In genomic region chr6:56902551-56903464, GRCh38 we compare ENCODE assay signal across 8 cellular contexts. TPM values are rescaled to one million over a fixed set of nuclear protein-coding genes. Genes with fewer than 3 reads are reported as not detected.
A peak's percentile ranks its signal among the peaks of the same experiment; 100 is the strongest.
DNase-seq lines count a peak whose midpoint lies in the region; ATAC-seq, FAIRE-seq and TF ChIP-seq lines count a peak whose summit lies in the region.

No MANE protein-coding gene starts in this region.

- POLR2A ChIA-PET in HCT116 (lab: Charles Lee): interaction anchor here (0.6 to 1.1 kb wide), 2 partner anchors 52 to 196 kb away, joined by 3 to 5 read pairs; partner anchors contain the start of gene BEND6

- H3K36me3 Mint-ChIP-seq in Calu3 (ENCODE audit: insufficient read depth, unreplicated experiment) (no peaks in the 10 kb centered on the region), naive B cell (no peaks in the 10 kb centered on the region)

- H3K27me3 Mint-ChIP-seq in Calu3 (ENCODE audit: unreplicated experiment) (no peaks in the 10 kb centered on the region), naive B cell (peaks cover 11 to 20% (median 12%) of the 10 kb centered on the region in 3 donors)

- ATAC-seq in HCT116 (peak; percentile 26; the same call in 1 of the 2 replicates), naive B cell (ENCODE audit: low read depth in 2 of 2) (peak in 1 of 2 donors; percentile 39), HG03378 (IDR thresholded peaks at IDR 0.05; ENCODE audit: unreplicated experiment) (no peak), GM18520 (IDR thresholded peaks at IDR 0.05; ENCODE audit: unreplicated experiment) (no peak), HG02610 (IDR thresholded peaks at IDR 0.05; ENCODE audit: unreplicated experiment) (no peak)

- peaks cover 42% of the 10 kb centered on the region for H3K79me2 ChIP-seq in HCT116 (ENCODE audit: insufficient read depth, low read length)

- peaks cover 24 to 46% of the 10 kb centered on the region in 2 experiments for H3K4me1 ChIP-seq in HCT116 (ENCODE audit: control insufficient read depth in 1 of 2, insufficient read depth in 2 of 2, low read length in 2 of 2)

- H3K4me2 ChIP-seq in HCT116 (ENCODE audit: low read length): no peak overlapping the region

- peak; percentile 74 for FAIRE-seq in RCC 7860 (lab: Jason Lieb, UNC)

- H3K9me3 ChIP-seq in HCT116 (ENCODE audit: control insufficient read depth in 1 of 2, insufficient read depth in 1 of 2, low read depth in 1 of 2, low read length in 2 of 2): no peaks in the 10 kb centered on the region

- peak; percentile 72 for TF ChIP-seq RAD21 in HCT116 (IDR thresholded peaks at IDR 0.05; ENCODE audit: low read depth)

- intact Hi-C loops in Calu3 (cut with micrococcal nuclease; ENCODE audit: unreplicated experiment): loop anchor here (5.0 kb wide), 1 partner anchor 54 kb away; the partner anchor contains the start of gene BEND6
- intact Hi-C loops in HCT116 (cut with micrococcal nuclease): loop anchor here (1.0 to 10.0 kb wide), 3 partner anchors 53 to 422 kb away; partner anchors contain the start of gene ZNF451

- H3K9ac ChIP-seq in HCT116 (ENCODE audit: low read length): no peak overlapping the region

- RAD21 ChIA-PET in HCT116 (lab: Charles Lee; ENCODE audit: low non-redundant PET in 1 of 2, low total read pairs in 2 of 2, uncharacterized antibody in 2 of 2, unreplicated experiment in 2 of 2): interaction anchor here (0.5 to 2.7 kb wide), 4 partner anchors 52 to 414 kb away, joined by 3 to 13 read pairs (median 4); partner anchors contain the start of gene BEND6 (in 2 of the 2)

- TF ChIP-seq POLR2A in HCT116 (IDR thresholded peaks at IDR 0.05; ENCODE audit: borderline replicate concordance, extremely low read depth, insufficient read depth, insufficient read length): no peak

- H3K4me1 Mint-ChIP-seq in Calu3 (ENCODE audit: low read depth, unreplicated experiment): peaks cover 27% of the 10 kb centered on the region
- H3K4me1 Mint-ChIP-seq in naive B cell: peaks cover 0 to 4% (median 0%) of the 10 kb centered on the region in 3 donors

- H3K27me3 ChIP-seq in HCT116 (ENCODE audit: insufficient read depth, low read length): no peaks in the 10 kb centered on the region

- no peaks in the 10 kb centered on the region for H4K20me1 ChIP-seq in HCT116 (ENCODE audit: insufficient read depth)

- H3K27ac Mint-ChIP-seq in Calu3 (ENCODE audit: unreplicated experiment) (no peak overlapping the region), naive B cell (no peak overlapping the region)

- no peak overlapping the region for H3K4me3 ChIP-seq in HCT116 (replicated peaks in 1 of 2; ENCODE audit: low read depth in 1 of 2, low read length in 2 of 2)

- TF ChIP-seq CTCF in Calu3 (IDR thresholded peaks at IDR 0.05; ENCODE audit: unreplicated experiment) (peak; percentile 51), HCT116 (IDR thresholded peaks at IDR 0.05 in 2 of 3, conservative IDR thresholded peaks at IDR 0.05 in 1 of 3; ENCODE audit: borderline replicate concordance in 1 of 3, insufficient read depth in 1 of 3, low read depth in 2 of 3, low read length in 2 of 3) (peak; percentile 59 to 82 (median 66); a peak in 5 of 6 replicates)

- H3K4me3 Mint-ChIP-seq in Calu3 (ENCODE audit: low read depth, unreplicated experiment) (no peak overlapping the region), naive B cell (no peak overlapping the region)

- BruUV-seq in Calu3 (replicated peaks; lab: Mats Ljungman, UMichigan): no TSS peak
- no TSS peak for BruUV-seq in HCT116 (replicated peaks; lab: Mats Ljungman, UMichigan)

- no peaks in the 10 kb centered on the region for H3K9me2 ChIP-seq in HCT116 (ENCODE audit: insufficient read depth)

- peak overlapping the region; percentile 48; the same call in 1 of the 2 replicates for H3K27ac ChIP-seq in HCT116 (ENCODE audit: low read depth, low read length)

- no peak overlapping the region for H2AFZ ChIP-seq in HCT116 (ENCODE audit: low read depth, low read length, poor library complexity, severe bottlenecking)

- CTCF ChIA-PET in Calu3 (lab: Charles Lee): interaction anchor here (1.0 to 1.2 kb wide), 6 partner anchors 12 to 414 kb away, joined by 3 to 9 read pairs (median 4); partner anchors contain the start of gene PRIM2
- CTCF ChIA-PET in HCT116 (lab: Charles Lee): interaction anchor here (0.7 to 4.2 kb wide), 24 partner anchors 10 to 1905 kb away, joined by 3 to 55 read pairs (median 4); partner anchors contain the start of genes BEND6 and PRIM2

- H3K36me3 ChIP-seq in HCT116 (ENCODE audit: control insufficient read depth in 1 of 2, insufficient read depth in 2 of 2, low read length in 2 of 2): peaks cover 2 to 21% of the 10 kb centered on the region in 2 experiments; a peak in 3 of 4 replicates

- DNase-seq in Calu3 (no peak), HCT116 (ENCODE audit: low read depth, low spot score) (no peak), RCC 7860 (ENCODE audit: low spot score) (peak; percentile 46), epidermal melanocyte (ENCODE audit: insufficient read length, low spot score) (peak; percentile 52), naive B cell (peak; percentile 15)

- H3K9me3 Mint-ChIP-seq in Calu3 (ENCODE audit: low read depth, unreplicated experiment): no peaks in the 10 kb centered on the region
- H3K9me3 Mint-ChIP-seq in naive B cell: no peaks in the 10 kb centered on the region

TF ChIP-seq in HCT116, 20 proteins besides CTCF, POLR2A, EP300 and RAD21 (continues in another document):
- TF ChIP-seq CBX3 (IDR thresholded peaks at IDR 0.05; ENCODE audit: low read depth) (no peak), JUND (IDR thresholded peaks at IDR 0.05) (no peak), POLR2AphosphoS5 (IDR thresholded peaks at IDR 0.05; ENCODE audit: low read depth, low read length) (no peak), ZNF274 (IDR thresholded peaks at IDR 0.05; ENCODE audit: low read depth, low read length) (no peak), YY1 (IDR thresholded peaks at IDR 0.05; ENCODE audit: extremely low read depth, insufficient replicate concordance, low read depth, low read length) (no peak), TCF7L2 (IDR thresholded peaks at IDR 0.05; ENCODE audit: borderline replicate concordance, extremely low read depth, insufficient read depth, insufficient read length) (no peak), REST (IDR thresholded peaks at IDR 0.05; ENCODE audit: low read depth) (no peak), EZH2phosphoT487 (IDR thresholded peaks at IDR 0.05; ENCODE audit: borderline replicate concordance) (no peak), FOSL1 (IDR thresholded peaks at IDR 0.05; ENCODE audit: low read depth) (no peak), ZFX (IDR thresholded peaks at IDR 0.05) (no peak), CEBPB (IDR thresholded peaks at IDR 0.05; ENCODE audit: low read depth) (no peak), SIN3A (IDR thresholded peaks at IDR 0.05; ENCODE audit: low read depth) (no peak), EGR1 (IDR thresholded peaks at IDR 0.05; ENCODE audit: low read depth) (no peak), ZBTB33 (IDR thresholded peaks at IDR 0.05; ENCODE audit: extremely low read depth, insufficient replicate concordance, low read length) (no peak), SP1 (IDR thresholded peaks at IDR 0.05; ENCODE audit: low read depth) (no peak), EZH2 (IDR thresholded peaks at IDR 0.05) (no peak)
- TF ChIP-seq, protein P1, sequence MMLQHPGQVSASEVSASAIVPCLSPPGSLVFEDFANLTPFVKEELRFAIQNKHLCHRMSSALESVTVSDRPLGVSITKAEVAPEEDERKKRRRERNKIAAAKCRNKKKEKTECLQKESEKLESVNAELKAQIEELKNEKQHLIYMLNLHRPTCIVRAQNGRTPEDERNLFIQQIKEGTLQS (IDR thresholded peaks at IDR 0.05): no peak

RNA-seq across cellular contexts. Expression of gene BEND6, which starts 52.1 kb away (rescaled TPM):
- total RNA-seq in Calu3 (2022): 1.3 and 1.8 TPM in 2 replicates
- total RNA-seq in HCT116 (2021; ENCODE audit: unreplicated experiment): 4.0 TPM
- 0.69 and 1.3 TPM in 2 replicates for polyA plus RNA-seq in HCT116 (2012)
- not detected for polyA plus RNA-seq in naive B cell (ENCODE audit: low read depth in 6 of 6)

Comparison
In these comparisons a context has a peak if more than half of its experiments do, and no peak if none do; other contexts are left out.
1. DNase-seq: peak in RCC 7860 (single experiment), epidermal melanocyte (single experiment) and naive B cell (single experiment); none in Calu3 (single experiment) and HCT116 (single experiment).